18 cellular contexts compared by ENCODE assay signal in genomic region chr15:93941687-93942086, GRCh38.
A peak's percentile ranks its signal among the peaks of the same experiment; 100 is the strongest.
DNase-seq lines count a peak whose midpoint lies in the region; ATAC-seq, FAIRE-seq and TF ChIP-seq lines count a peak whose summit lies in the region.
"Had no signal": no experiment of that assay in that cellular context is flagged by ENCODE, and none has a peak within 500 bp of the region (broad histone marks: within the 10 kb centered on the region; RNA-seq: fewer than 3 reads in every experiment).

No MANE protein-coding gene starts in this region.

- no peak overlapping the region for H3K4ac ChIP-seq in H1 (replicated peaks; ENCODE audit: insufficient read length, low read depth, low read length)
- no peak overlapping the region for H3K4ac ChIP-seq in neuronal stem cell (ENCODE audit: low read length)

- TF ChIP-seq RAD21 in H1 (IDR thresholded peaks at IDR 0.05 in 1 of 2, conservative IDR thresholded peaks at IDR 0.05 in 1 of 2; ENCODE audit: low read depth in 2 of 2, low read length in 2 of 2), result no peak

- no peak overlapping the region for H3K14ac ChIP-seq in H1 (ENCODE audit: insufficient read length)
- H3K14ac ChIP-seq in neuronal stem cell (ENCODE audit: low read length), result no peak overlapping the region

- CTCF ChIA-PET in H1 (lab: Charles Lee; ENCODE audit: partially characterized antibody), result interaction anchor here (1.0 to 2.0 kb wide), 3 partner anchors 12 to 56 kb away, joined by 3 to 8 read pairs (median 4); no protein-coding TSS in a partner anchor

- H3K23me2 ChIP-seq in H1 (ENCODE audit: low read depth, low read length), result no peaks in the 10 kb centered on the region

- H2AK5ac ChIP-seq in H1 (ENCODE audit: low read depth, low read length), result no peak overlapping the region
- H2AK5ac ChIP-seq in neuronal stem cell (ENCODE audit: low read depth, low read length), result no peak overlapping the region

- no peak for DNase-seq in H1 (ENCODE audit: low read depth in 1 of 2, low spot score in 2 of 2)
- peak in 2 of 5 donors; percentile 28 to 46 for DNase-seq in heart left ventricle
- no peak for DNase-seq in neuronal stem cell (ENCODE audit: low spot score)
- no peak for DNase-seq in NCI-H345 treated with DMSO at 0.1 percent for 48 hours (lab: John Stamatoyannopoulos, UW; ENCODE audit: unreplicated experiment)
- no peak for DNase-seq in NCI-H1436 (lab: John Stamatoyannopoulos, UW)
- DNase-seq: BE2C; NCI-H1092; NCI-H1436 treated with DMSO at 0.1 percent for 48 hours; NCI-H2227 treated with DMSO at 0.1 percent for 48 hours; NK-92 treated with Interleukin-12 subunit alpha and Interleukin-12 subunit beta, amount 100 ng/mL, for 24 hours had no signal

- H3K4me2 ChIP-seq in H1 (ENCODE audit: insufficient read depth in 1 of 2, low read depth in 2 of 2, low read length in 2 of 2), result no peak overlapping the region
- H3K4me2 ChIP-seq in neuronal stem cell (ENCODE audit: insufficient read depth, low read length, poor library complexity, severe bottlenecking), result no peak overlapping the region

- POLR2A ChIA-PET in H1 (lab: Charles Lee; ENCODE audit: partially characterized antibody), result no interaction called here

- H3K4me1 ChIP-seq in H1 (replicated peaks in 1 of 4; ENCODE audit: control insufficient read depth in 3 of 4, insufficient read depth in 4 of 4, low read length in 3 of 4) (no peaks in the 10 kb centered on the region), heart left ventricle (peaks cover 0 to 9% (median 0%) of the 10 kb centered on the region in 12 donors), neuronal stem cell (ENCODE audit: control insufficient read depth in 2 of 2, insufficient read depth in 1 of 2, low read depth in 1 of 2, low read length in 2 of 2) (peaks cover 0 to 11% of the 10 kb centered on the region in 2 donors), subcutaneous abdominal adipose tissue (ENCODE audit: control insufficient read depth in 5 of 5, insufficient read depth in 5 of 5, low read length in 5 of 5) (peaks cover 5 to 16% (median 10%) of the 10 kb centered on the region in 5 donors)
- H3K4me1 ChIP-seq: HAP-1 had no signal

- peak; percentile 67 to 90 (median 80) for ATAC-seq in heart left ventricle
- ATAC-seq in GM18909 (IDR thresholded peaks at IDR 0.05; ENCODE audit: poor library complexity, unreplicated experiment), result no peak
- ATAC-seq: HepG2, K562, Panc1 had no signal

- no peak overlapping the region for H3K18ac ChIP-seq in H1 (ENCODE audit: extremely low read depth, low read length)
- H3K18ac ChIP-seq in neuronal stem cell (ENCODE audit: low read length), result no peak overlapping the region

- no peak overlapping the region for H2BK20ac ChIP-seq in H1 (ENCODE audit: low read length)

- H3K4me3 ChIP-seq in H1 (ENCODE audit: extremely low read depth in 1 of 4, insufficient read depth in 2 of 4, low read depth in 3 of 4, low read length in 4 of 4) (no peak overlapping the region), heart left ventricle (no peak overlapping the region), neuronal stem cell (ENCODE audit: low read length in 2 of 2) (no peak overlapping the region), subcutaneous abdominal adipose tissue (ENCODE audit: low read depth in 1 of 5, low read length in 5 of 5) (no peak overlapping the region)
- H3K4me3 ChIP-seq: HAP-1, K562, SJCRH30 had no signal

- TF ChIP-seq EP300 in H1 (IDR thresholded peaks at IDR 0.05; ENCODE audit: borderline replicate concordance in 1 of 2, low read depth in 2 of 2, low read length in 2 of 2), result no peak

- TF ChIP-seq CTCF in H1 (IDR thresholded peaks at IDR 0.05; ENCODE audit: control extremely low read depth in 1 of 3, insufficient read depth in 1 of 3, low read depth in 1 of 3, low read length in 3 of 3) (no peak), heart left ventricle (IDR thresholded peaks at IDR 0.05) (no peak)

- no peaks in the 10 kb centered on the region for H3K36me3 ChIP-seq in H1 (ENCODE audit: control insufficient read depth in 2 of 4, insufficient read depth in 4 of 4, low read length in 3 of 4)
- no peaks in the 10 kb centered on the region for H3K36me3 ChIP-seq in heart left ventricle
- no peaks in the 10 kb centered on the region for H3K36me3 ChIP-seq in neuronal stem cell (replicated peaks in 1 of 2; ENCODE audit: control insufficient read depth in 2 of 2, insufficient read depth in 2 of 2, low read length in 2 of 2)
- no peaks in the 10 kb centered on the region for H3K36me3 ChIP-seq in subcutaneous abdominal adipose tissue (ENCODE audit: control insufficient read depth in 5 of 5, insufficient read depth in 5 of 5, low read length in 5 of 5)
- H3K36me3 ChIP-seq: BE2C, HAP-1, SJCRH30 had no signal

- H4K20me1 ChIP-seq in H1 (replicated peaks in 1 of 2; ENCODE audit: control insufficient read depth in 1 of 2, insufficient read depth in 2 of 2, low read length in 2 of 2), result no peaks in the 10 kb centered on the region

- no peaks in the 10 kb centered on the region for H3K79me1 ChIP-seq in H1 (ENCODE audit: low read depth, low read length)
- no peaks in the 10 kb centered on the region for H3K79me1 ChIP-seq in neuronal stem cell (ENCODE audit: low read depth, low read length)

- WGBS in H1 (ENCODE audit: extremely low coverage in 1 of 2, insufficient coverage in 1 of 2, insufficient read length in 1 of 2, insufficient replicate concordance in 2 of 2, low coverage in 1 of 2, low lambda C conversion rate in 2 of 2, missing lambda C conversion rate in 1 of 2), 2 experiments, result 100% methylated on average over 4 of the region's 4 CpGs; no CpG with 5 or more reads in 1 of the 2 experiments
- 69 to 78% (median 72%) methylated on average over 4 of the region's 4 CpGs for WGBS in heart left ventricle, 4 donors
- no CpG with 5 or more reads among the region's 4 CpGs for WGBS in neuronal stem cell (ENCODE audit: extremely low coverage in 2 of 2, insufficient read length in 2 of 2, insufficient replicate concordance in 1 of 2), 2 donors

- H2BK12ac ChIP-seq in H1 (ENCODE audit: low read depth, low read length) (no peak overlapping the region), neuronal stem cell (ENCODE audit: low read length) (no peak overlapping the region)

- H4K8ac ChIP-seq in H1 (ENCODE audit: extremely low read depth, insufficient read depth, low read length) (no peak overlapping the region), neuronal stem cell (ENCODE audit: low read depth, low read length) (no peak overlapping the region)

- H4K91ac ChIP-seq in H1 (replicated peaks; ENCODE audit: insufficient read length, low read length), result no peak overlapping the region
- H4K91ac ChIP-seq in neuronal stem cell (ENCODE audit: low read depth, low read length, poor library complexity), result no peak overlapping the region

- H3K9me3 ChIP-seq in H1 (ENCODE audit: insufficient read depth in 2 of 2, low read depth in 1 of 2, low read length in 1 of 2) (no peaks in the 10 kb centered on the region), heart left ventricle (peaks cover 0 to 6% (median 0%) of the 10 kb centered on the region in 12 donors), neuronal stem cell (replicated peaks in 1 of 2; ENCODE audit: control insufficient read depth in 2 of 2, insufficient read depth in 1 of 2, low read depth in 1 of 2, low read length in 2 of 2) (no peaks in the 10 kb centered on the region), subcutaneous abdominal adipose tissue (ENCODE audit: control insufficient read depth in 5 of 5, low read length in 5 of 5) (no peaks in the 10 kb centered on the region)
- H3K9me3 ChIP-seq: BE2C, HAP-1, SJCRH30 had no signal

- H3K27me3 ChIP-seq in H1 (replicated peaks in 1 of 4; ENCODE audit: control insufficient read depth in 3 of 4, extremely low read depth in 1 of 4, insufficient read depth in 3 of 4, low read length in 3 of 4), result no peaks in the 10 kb centered on the region
- no peaks in the 10 kb centered on the region for H3K27me3 ChIP-seq in heart left ventricle
- no peaks in the 10 kb centered on the region for H3K27me3 ChIP-seq in neuronal stem cell (ENCODE audit: control insufficient read depth in 3 of 3, insufficient read depth in 3 of 3, low read depth in 1 of 3, low read length in 3 of 3)
- H3K27me3 ChIP-seq in subcutaneous abdominal adipose tissue (ENCODE audit: control insufficient read depth in 5 of 5, insufficient read depth in 4 of 5, low read length in 5 of 5), result no peaks in the 10 kb centered on the region
- H3K27me3 ChIP-seq: BE2C, SJCRH30 had no signal

- no peak for FAIRE-seq in H1 (lab: Jason Lieb, UNC)
- FAIRE-seq: D721Med, HepG2, K562 had no signal

- H3K23ac ChIP-seq in H1 (ENCODE audit: insufficient read length), result no peak overlapping the region
- no peak overlapping the region for H3K23ac ChIP-seq in neuronal stem cell (ENCODE audit: low read depth, low read length, poor library complexity)

- H3K56ac ChIP-seq in H1 (replicated peaks; ENCODE audit: insufficient read length, low read depth, low read length), result no peak overlapping the region

- H2AFZ ChIP-seq in H1 (ENCODE audit: low read length), result peak overlapping the region; percentile 55; the same call in 1 of the 2 replicates
- peak overlapping the region; percentile 9 for H2AFZ ChIP-seq in neuronal stem cell (ENCODE audit: low read length)

- H2BK15ac ChIP-seq in H1 (ENCODE audit: low read length), result no peak overlapping the region
- no peak overlapping the region for H2BK15ac ChIP-seq in neuronal stem cell (ENCODE audit: low read length)

- H3K9ac ChIP-seq in H1 (replicated peaks in 1 of 4; ENCODE audit: extremely low read depth in 1 of 4, low read depth in 3 of 4, low read length in 3 of 4) (no peak overlapping the region), neuronal stem cell (ENCODE audit: low read depth, low read length, poor library complexity) (no peak overlapping the region), subcutaneous abdominal adipose tissue (ENCODE audit: low read length in 5 of 5) (no peak overlapping the region)

- TF ChIP-seq POLR2A in H1 (IDR thresholded peaks at IDR 0.05; ENCODE audit: control extremely low read depth in 1 of 2, low read depth in 2 of 2, low read length in 2 of 2), result no peak
- no peak for TF ChIP-seq POLR2A in heart left ventricle (IDR thresholded peaks at IDR 0.05)

- H4K5ac ChIP-seq in H1 (ENCODE audit: insufficient read length, low read depth, low read length), result no peak overlapping the region

- H2BK120ac ChIP-seq in H1 (replicated peaks; ENCODE audit: low read depth, low read length) (no peak overlapping the region), neuronal stem cell (ENCODE audit: low read depth, low read length) (no peak overlapping the region)

- intact Hi-C loops in heart left ventricle (cut with DNase I), result no loop called here

- H3K27ac ChIP-seq in H1 (ENCODE audit: low read depth, low read length), result no peak overlapping the region
- peak overlapping the region in 8 of 12 donors; percentile 9 to 71 (median 46) for H3K27ac ChIP-seq in heart left ventricle
- no peak overlapping the region for H3K27ac ChIP-seq in neuronal stem cell (replicated peaks; ENCODE audit: low read length)
- peak overlapping the region; percentile 38 for H3K27ac ChIP-seq in subcutaneous abdominal adipose tissue (ENCODE audit: low read depth, low read length)
- H3K27ac ChIP-seq: SJCRH30 had no signal

- no peaks in the 10 kb centered on the region for H3K79me2 ChIP-seq in H1 (ENCODE audit: control insufficient read depth in 1 of 2, insufficient read depth in 2 of 2, low read length in 2 of 2)

- H2BK5ac ChIP-seq in H1 (ENCODE audit: low read depth, low read length) (no peak overlapping the region), neuronal stem cell (ENCODE audit: low read length) (no peak overlapping the region)

TF ChIP-seq in H1, 55 proteins besides CTCF, POLR2A, EP300 and RAD21 (continues in another document):
- TF ChIP-seq SP2 (IDR thresholded peaks at IDR 0.05; ENCODE audit: low read length) (no peak), TCF12 (IDR thresholded peaks at IDR 0.05; ENCODE audit: low read depth, low read length) (no peak)

Comparison
In these comparisons a context has a peak if more than half of its experiments do, and no peak if none do; other contexts are left out.
1. H3K27ac ChIP-seq: peak in heart left ventricle (8 of 12) and subcutaneous abdominal adipose tissue (single experiment); none in H1 (single experiment) and neuronal stem cell (single experiment).